In genomic region chr2:214649440-214650205, GRCh38 we compare ENCODE assay signal across 19 cellular contexts.
DNase-seq lines count a peak whose midpoint lies in the region; ATAC-seq and TF ChIP-seq lines count a peak whose summit lies in the region.
"Had no signal": no experiment of that assay in that cellular context is flagged by ENCODE, and none has a peak within 500 bp of the region (broad histone marks: within the 10 kb centered on the region; RNA-seq: fewer than 3 reads in every experiment).

No MANE protein-coding gene starts in this region.

- peaks cover 28% of the 10 kb centered on the region for H3K4me1 ChIP-seq in ACC112 (ENCODE audit: control insufficient read depth, insufficient read depth, low read length, unreplicated experiment)
- H3K4me1 ChIP-seq in right cardiac atrium (ENCODE audit: control insufficient read depth, insufficient read depth, low read length), result no peaks in the 10 kb centered on the region
- H3K4me1 ChIP-seq: Caco-2, gastroesophageal sphincter, lower lobe of right lung had no signal

- DNase-seq in HCEC 1CT (peak; percentile 81), brain pericyte (ENCODE audit: low read depth, low spot score) (peak; percentile 15), kidney epithelial cell (ENCODE audit: low read depth) (peak; percentile 14), right cardiac atrium (no peak), SK-N-DZ (ENCODE audit: low spot score) (no peak), NCI-H226 (no peak)
- DNase-seq in activated CD4-positive, alpha-beta T cell treated with anti-CD3 and anti-CD28 coated beads for 36 hours, result no peak
- DNase-seq: activated CD4-positive, alpha-beta T cell treated with anti-CD3 and anti-CD28 coated beads, Interleukin-2, amount 50 U/mL, for 1 hour; Caco-2; central memory CD4-positive, alpha-beta T cell; effector memory CD4-positive, alpha-beta T cell; lower lobe of right lung; natural killer cell; posterior cingulate gyrus had no signal

- no peaks in the 10 kb centered on the region for H3K79me2 ChIP-seq in ACC112 (ENCODE audit: control insufficient read depth, insufficient read depth, low read length, unreplicated experiment)

- H3K9me3 ChIP-seq in right cardiac atrium (ENCODE audit: control insufficient read depth, low read length), result no peaks in the 10 kb centered on the region
- H3K9me3 ChIP-seq: Caco-2, gastroesophageal sphincter, lower lobe of right lung had no signal

- H3K9me3 Mint-ChIP-seq in activated CD4-positive, alpha-beta T cell treated with anti-CD3 and anti-CD28 coated beads for 36 hours (ENCODE audit: low read depth), result no peaks in the 10 kb centered on the region
- H3K9me3 Mint-ChIP-seq: activated naive CD4-positive, alpha-beta T cell treated with anti-CD3 and anti-CD28 coated beads, Interleukin-2, amount 50 U/mL, for 72 hours; stimulated activated naive CD8-positive, alpha-beta T cell treated with anti-CD3 and anti-CD28 coated beads, Interleukin-15, Interleukin-2, amounts not matched to agents 100 ng/mL and 50 ng/mL, for 24 hours had no signal

- no peak overlapping the region for H3K27ac Mint-ChIP-seq in activated CD4-positive, alpha-beta T cell treated with anti-CD3 and anti-CD28 coated beads for 36 hours
- H3K27ac Mint-ChIP-seq: activated naive CD4-positive, alpha-beta T cell treated with anti-CD3 and anti-CD28 coated beads, Interleukin-2, amount 50 U/mL, for 72 hours; natural killer cell; stimulated activated naive CD8-positive, alpha-beta T cell treated with anti-CD3 and anti-CD28 coated beads, Interleukin-15, Interleukin-2, amounts not matched to agents 100 ng/mL and 50 ng/mL, for 24 hours had no signal

- no peak overlapping the region for H2AFZ ChIP-seq in ACC112 (ENCODE audit: low read length, unreplicated experiment)

- POLR2A ChIA-PET in activated CD4-positive, alpha-beta T cell treated with anti-CD3 and anti-CD28 coated beads for 36 hours (lab: Charles Lee), result no interaction called here

- H3K27me3 ChIP-seq in ACC112 (ENCODE audit: insufficient read depth, low read length) (no peaks in the 10 kb centered on the region), kidney epithelial cell (ENCODE audit: control insufficient read depth, insufficient read depth, low read length) (no peaks in the 10 kb centered on the region), right cardiac atrium (ENCODE audit: control insufficient read depth, insufficient read depth) (no peaks in the 10 kb centered on the region)
- H3K27me3 ChIP-seq: gastroesophageal sphincter had no signal

- intact Hi-C loops in right cardiac atrium (cut with DNase I), result no loop called here
- intact Hi-C loops in activated CD4-positive, alpha-beta T cell treated with anti-CD3 and anti-CD28 coated beads for 36 hours (cut with DNase I, micrococcal nuclease), result no loop called here

- no peak for TF ChIP-seq CTCF in kidney epithelial cell (IDR thresholded peaks at IDR 0.05; ENCODE audit: insufficient read depth, low read length, poor library complexity, severe bottlenecking)

- no peak overlapping the region for H3K4me3 Mint-ChIP-seq in activated CD4-positive, alpha-beta T cell treated with anti-CD3 and anti-CD28 coated beads for 36 hours
- H3K4me3 Mint-ChIP-seq: natural killer cell; stimulated activated naive CD8-positive, alpha-beta T cell treated with anti-CD3 and anti-CD28 coated beads, Interleukin-15, Interleukin-2, amounts not matched to agents 100 ng/mL and 50 ng/mL, for 24 hours had no signal

- H3K27ac ChIP-seq in ACC112 (ENCODE audit: low read depth, low read length) (peak overlapping the region; percentile 36; the same call in 1 of the 2 replicates), right cardiac atrium (ENCODE audit: low read length) (no peak overlapping the region)
- H3K27ac ChIP-seq: gastroesophageal sphincter, lower lobe of right lung had no signal

- H3K36me3 Mint-ChIP-seq in activated CD4-positive, alpha-beta T cell treated with anti-CD3 and anti-CD28 coated beads for 36 hours (ENCODE audit: low read depth), result no peaks in the 10 kb centered on the region
- H3K36me3 Mint-ChIP-seq: activated naive CD4-positive, alpha-beta T cell treated with anti-CD3 and anti-CD28 coated beads, Interleukin-2, amount 50 U/mL, for 72 hours; natural killer cell had no signal

- no peak for ATAC-seq in right cardiac atrium
- no peak for ATAC-seq in activated CD4-positive, alpha-beta T cell treated with anti-CD3 and anti-CD28 coated beads for 36 hours
- ATAC-seq: activated naive CD4-positive, alpha-beta T cell treated with anti-CD3 and anti-CD28 coated beads, Interleukin-2, amount 50 U/mL, for 72 hours; gastroesophageal sphincter; HCT116; lower lobe of right lung; natural killer cell had no signal

- CTCF ChIA-PET in activated CD4-positive, alpha-beta T cell treated with anti-CD3 and anti-CD28 coated beads for 36 hours (lab: Charles Lee), result no interaction called here

- H3K4me3 ChIP-seq in ACC112 (ENCODE audit: low read depth, low read length) (no peak overlapping the region), kidney epithelial cell (ENCODE audit: low read depth, low read length) (no peak overlapping the region), right cardiac atrium (ENCODE audit: low read length) (no peak overlapping the region)
- H3K4me3 ChIP-seq: gastroesophageal sphincter, lower lobe of right lung had no signal

- no peaks in the 10 kb centered on the region for H3K4me1 Mint-ChIP-seq in activated CD4-positive, alpha-beta T cell treated with anti-CD3 and anti-CD28 coated beads for 36 hours
- H3K4me1 Mint-ChIP-seq: natural killer cell had no signal

- 75% methylated on average over 3 of the region's 3 CpGs for WGBS in right cardiac atrium

- H3K27me3 Mint-ChIP-seq in activated CD4-positive, alpha-beta T cell treated with anti-CD3 and anti-CD28 coated beads for 36 hours, result peaks cover 3% of the 10 kb centered on the region
- H3K27me3 Mint-ChIP-seq: stimulated activated naive CD8-positive, alpha-beta T cell treated with anti-CD3 and anti-CD28 coated beads, Interleukin-15, Interleukin-2, amounts not matched to agents 100 ng/mL and 50 ng/mL, for 24 hours had no signal

- H3K36me3 ChIP-seq in ACC112 (ENCODE audit: insufficient read depth, low read length) (no peaks in the 10 kb centered on the region), kidney epithelial cell (ENCODE audit: control insufficient read depth, insufficient read depth, low read length) (no peaks in the 10 kb centered on the region)
- H3K36me3 ChIP-seq: gastroesophageal sphincter, lower lobe of right lung had no signal

Comparison
In these comparisons a context has a peak if more than half of its experiments do, and no peak if none do; other contexts are left out.
1. DNase-seq: peak in HCEC 1CT (single experiment), brain pericyte (single experiment) and kidney epithelial cell (single experiment); none in right cardiac atrium (0 of 3), activated CD4-positive, alpha-beta T cell treated with anti-CD3 and anti-CD28 coated beads for 36 hours (single experiment), SK-N-DZ (single experiment) and NCI-H226 (single experiment).